In genomic region chr12:65895031-65895430, GRCh38 we compare ENCODE assay signal across 25 cellular contexts.
DNase-seq lines count a peak whose midpoint lies in the region; ATAC-seq, FAIRE-seq and TF ChIP-seq lines count a peak whose summit lies in the region.
"Had no signal": no experiment of that assay in that cellular context is flagged by ENCODE, and none has a peak within 500 bp of the region (broad histone marks: within the 10 kb centered on the region; RNA-seq: fewer than 3 reads in every experiment).

No MANE protein-coding gene starts in this region.

- H3K36me3 ChIP-seq in Panc1 (ENCODE audit: control insufficient read depth, insufficient read depth, low read length) (no peaks in the 10 kb centered on the region), iPS-20b (ENCODE audit: insufficient read depth, low read depth, low read length) (no peaks in the 10 kb centered on the region), pancreas (no peaks in the 10 kb centered on the region), mucosa of descending colon (ENCODE audit: low read depth) (no peaks in the 10 kb centered on the region)
- H3K36me3 ChIP-seq: neutrophil, upper lobe of left lung, WERI-Rb-1 had no signal

- H3K9ac ChIP-seq in H9 (ENCODE audit: extremely low read depth, insufficient read length, low read length) (no peak overlapping the region), iPS-20b (ENCODE audit: low read depth, low read length) (peak overlapping the region; percentile 73; the same call in 1 of the 2 replicates)

- H3K4me3 ChIP-seq in Panc1 (ENCODE audit: low read depth in 2 of 2, low read length in 2 of 2) (no peak overlapping the region), iPS-20b (ENCODE audit: low read length) (peak overlapping the region; percentile 0; the same call in 1 of the 2 replicates), pancreas (no peak overlapping the region), mucosa of descending colon (no peak overlapping the region)
- H3K4me3 ChIP-seq: K562, upper lobe of left lung had no signal

- BruUV-seq in Panc1 (replicated peaks; lab: Mats Ljungman, UMichigan) = no TSS peak

- H2BK15ac ChIP-seq in H9 (ENCODE audit: low read depth, low read length) = no peak overlapping the region

- no peaks in the 10 kb centered on the region for H4K20me1 ChIP-seq in H9 (ENCODE audit: control insufficient read depth, insufficient read depth, insufficient read length)

- CTCF ChIA-PET in Panc1 (lab: Charles Lee) = no interaction called here

- H4K8ac ChIP-seq in H9 (replicated peaks; ENCODE audit: insufficient read length, low read depth, low read length) = no peak overlapping the region

- TF ChIP-seq CTCF in H9 (conservative IDR thresholded peaks at IDR 0.05) (no peak), Panc1 (IDR thresholded peaks at IDR 0.05) (no peak), pancreas (IDR thresholded peaks at IDR 0.05) (no peak), mucosa of descending colon (IDR thresholded peaks at IDR 0.05) (no peak)

- H3K4ac ChIP-seq in H9 (ENCODE audit: low read depth, low read length) = no peak overlapping the region

- H2AFZ ChIP-seq in H9 (ENCODE audit: low read length) = no peak overlapping the region

- H3K27me3 Mint-ChIP-seq in H9 (ENCODE audit: low read depth) = no peaks in the 10 kb centered on the region

- H3K23ac ChIP-seq in H9 (ENCODE audit: insufficient read length, low read depth, low read length) = no peak overlapping the region

- H3K27ac ChIP-seq in H9 (ENCODE audit: insufficient read length, low read depth, low read length) = peak overlapping the region; percentile 100
- peak overlapping the region; percentile 100 for H3K27ac ChIP-seq in Panc1 (ENCODE audit: low read length)
- H3K27ac ChIP-seq in iPS-20b (ENCODE audit: low read length) = peak overlapping the region; percentile 64
- H3K27ac ChIP-seq in pancreas = peak overlapping the region in 3 of 4 donors; percentile 22 to 78 (median 75)
- H3K27ac ChIP-seq: HL-60, neutrophil, upper lobe of left lung, WERI-Rb-1 had no signal

- H3K9me3 Mint-ChIP-seq in H9 = no peaks in the 10 kb centered on the region
- H3K9me3 Mint-ChIP-seq: activated CD8-positive, alpha-beta T cell treated with anti-CD3 and anti-CD28 coated beads for 36 hours; T-helper 1 cell treated with Interleukin-12 subunit alpha and Interleukin-12 subunit beta and Interleukin-4 antibody, amounts not matched to agents 30 μg/mL and 1 μg/mL, for 36 hours had no signal

- no peak overlapping the region for H3K56ac ChIP-seq in H9 (ENCODE audit: insufficient read length, low read depth, low read length)

- H3K18ac ChIP-seq in H9 (ENCODE audit: insufficient read length, low read depth, low read length) = no peak overlapping the region

- no peak overlapping the region for H2BK20ac ChIP-seq in H9 (ENCODE audit: low read depth, low read length, poor library complexity, severe bottlenecking)

- H3K4me2 ChIP-seq in H9 (ENCODE audit: insufficient read depth, insufficient read length, low read length) = no peak overlapping the region

- no peak overlapping the region for H2BK12ac ChIP-seq in H9 (ENCODE audit: insufficient read length, low read depth, low read length)

- in situ Hi-C loops in Panc1 (cut with HindIII; ENCODE audit: low pct_unique_long_range_greater_than_20kb, low sequenced_read_pairs) = no loop called here

- H3K4me1 ChIP-seq in H9 (ENCODE audit: insufficient read depth, low read length) = peaks cover 32% of the 10 kb centered on the region
- peaks cover 97% of the 10 kb centered on the region for H3K4me1 ChIP-seq in Panc1 (ENCODE audit: control insufficient read depth, insufficient read depth, low read length)
- peaks cover 72% of the 10 kb centered on the region for H3K4me1 ChIP-seq in iPS-20b (ENCODE audit: insufficient read depth, low read length)
- peaks cover 6 to 11% (median 11%) of the 10 kb centered on the region in 3 donors for H3K4me1 ChIP-seq in pancreas
- H3K4me1 ChIP-seq in mucosa of descending colon (ENCODE audit: low read depth) = peaks cover 36% of the 10 kb centered on the region

- no peak for DNase-seq in H9
- no peak for DNase-seq in Panc1 (ENCODE audit: low read depth, low spot score)
- no peak for DNase-seq in pancreas
- no peak for DNase-seq in mucosa of descending colon
- DNase-seq in NCI-H187 (lab: John Stamatoyannopoulos, UW) = no peak
- DNase-seq in NCI-H748 (lab: John Stamatoyannopoulos, UW; ENCODE audit: unreplicated experiment) = no peak
- DNase-seq: activated CD8-positive, alpha-beta T cell treated with anti-CD3 and anti-CD28 coated beads for 36 hours; amniotic stem cell; DND-41; HCEC 1CT; MM.1S; NCI-H1436 treated with DMSO at 0.1 percent for 48 hours; NCI-H2171; NCI-H526 treated with DMSO at 0.1 percent for 48 hours; retina; stimulated activated CD4-positive, alpha-beta T cell treated with anti-CD3 and anti-CD28 coated beads, Interleukin-12 subunit alpha, Interleukin-12 subunit beta, amount 100 ng/mL, for 4 hours; upper lobe of left lung; WERI-Rb-1 had no signal

- H3K79me1 ChIP-seq in H9 (ENCODE audit: insufficient read depth, low read depth, low read length, poor library complexity, severe bottlenecking) = no peaks in the 10 kb centered on the region

- H3K9me3 ChIP-seq in H9 (ENCODE audit: control insufficient read depth, low read depth, low read length) (no peaks in the 10 kb centered on the region), Panc1 (ENCODE audit: control insufficient read depth, insufficient read depth, low read depth, low read length) (no peaks in the 10 kb centered on the region), iPS-20b (ENCODE audit: insufficient read depth, low read depth, low read length) (no peaks in the 10 kb centered on the region), pancreas (no peaks in the 10 kb centered on the region), mucosa of descending colon (no peaks in the 10 kb centered on the region)
- H3K9me3 ChIP-seq: neutrophil, upper lobe of left lung had no signal

- no peaks in the 10 kb centered on the region; a peak in 1 of 7 replicates for H3K36me3 Mint-ChIP-seq in H9 (ENCODE audit: insufficient read depth in 1 of 3, low read depth in 3 of 3)

- no peaks in the 10 kb centered on the region; the same call in 1 of the 2 replicates for H3K79me2 ChIP-seq in H9 (ENCODE audit: insufficient read depth, low read length)

- POLR2A ChIA-PET in Panc1 (lab: Charles Lee) = no interaction called here

- H2BK120ac ChIP-seq in H9 (ENCODE audit: low read depth, low read length, poor library complexity, severe bottlenecking) = no peak overlapping the region

- H3K4me1 Mint-ChIP-seq in H9 = peaks cover 82 to 88% of the 10 kb centered on the region in 2 experiments

- H3K27me3 ChIP-seq in H9 (ENCODE audit: insufficient read depth, low read length) = no peaks in the 10 kb centered on the region
- H3K27me3 ChIP-seq in Panc1 (ENCODE audit: control insufficient read depth, insufficient read depth, low read length) = no peaks in the 10 kb centered on the region
- H3K27me3 ChIP-seq in iPS-20b (ENCODE audit: insufficient read depth, low read length) = no peaks in the 10 kb centered on the region
- H3K27me3 ChIP-seq in pancreas = no peaks in the 10 kb centered on the region
- H3K27me3 ChIP-seq: upper lobe of left lung had no signal

- H3T11ph ChIP-seq in H9 (ENCODE audit: low read length) = no peak overlapping the region

- H3K14ac ChIP-seq in H9 (ENCODE audit: insufficient read depth, low read length) = no peak overlapping the region

- no peak overlapping the region for H4K91ac ChIP-seq in H9 (ENCODE audit: insufficient read length, low read depth, low read length)

- H2AK5ac ChIP-seq in H9 (ENCODE audit: insufficient read length, low read length) = no peak overlapping the region

- peak overlapping the region; percentile 63 to 99 (median 97); a peak in 5 of 7 replicates for H3K27ac Mint-ChIP-seq in H9
- H3K27ac Mint-ChIP-seq: activated CD8-positive, alpha-beta T cell treated with anti-CD3 and anti-CD28 coated beads for 36 hours; T-helper 1 cell treated with Interleukin-12 subunit alpha and Interleukin-12 subunit beta and Interleukin-4 antibody, amounts not matched to agents 30 μg/mL and 1 μg/mL, for 36 hours had no signal

- ATAC-seq in Panc1 = no peak
- no peak for ATAC-seq in pancreas
- no peak for ATAC-seq in mucosa of descending colon
- no peak for ATAC-seq in HG02623 (IDR thresholded peaks at IDR 0.05; ENCODE audit: unreplicated experiment)
- ATAC-seq: activated CD8-positive, alpha-beta T cell treated with anti-CD3 and anti-CD28 coated beads for 36 hours; K562 had no signal

- FAIRE-seq in pancreas (lab: Jason Lieb, UNC) = no peak
- FAIRE-seq: frontal cortex, K562 had no signal

- H3K23me2 ChIP-seq in H9 (ENCODE audit: insufficient read length, low read depth, low read length, poor library complexity, severe bottlenecking) = no peaks in the 10 kb centered on the region

- no peak overlapping the region for H4K5ac ChIP-seq in H9 (ENCODE audit: insufficient read length, low read depth, low read length)

- no peak overlapping the region for H3K4me3 Mint-ChIP-seq in H9
- H3K4me3 Mint-ChIP-seq: activated CD8-positive, alpha-beta T cell treated with anti-CD3 and anti-CD28 coated beads for 36 hours; T-helper 1 cell treated with Interleukin-12 subunit alpha and Interleukin-12 subunit beta and Interleukin-4 antibody, amounts not matched to agents 30 μg/mL and 1 μg/mL, for 36 hours had no signal

- intact Hi-C loops in Panc1 (cut with micrococcal nuclease; ENCODE audit: unreplicated experiment) (loop anchor here (5.0 kb wide), 1 partner anchor 192 kb away; no protein-coding TSS in a partner anchor), pancreas (cut with DNase I) (no loop called here), mucosa of descending colon (cut with DNase I, micrococcal nuclease) (no loop called here)

- no peak overlapping the region for H2BK5ac ChIP-seq in H9 (ENCODE audit: insufficient read length, low read length)
